4 cellular contexts compared by ENCODE assay signal in genomic region chr4:16918716-16919115, GRCh38. TPM values are rescaled to one million over a fixed set of nuclear protein-coding genes. Genes with fewer than 3 reads are reported as not detected.
"Had no signal": no experiment of that assay in that cellular context is flagged by ENCODE, and none has a peak within 500 bp of the region (broad histone marks: within the 10 kb centered on the region; RNA-seq: fewer than 3 reads in every experiment).

No MANE protein-coding gene starts in this region.

RNA-seq across cellular contexts. Expression of gene LDB2, which starts 20.3 kb away (rescaled TPM):
- total RNA-seq: HT-29, LHCN-M2, MCF 10A, PC-9 had no signal
